1 cellular context compared by ENCODE assay signal in the genomic region with DNA sequence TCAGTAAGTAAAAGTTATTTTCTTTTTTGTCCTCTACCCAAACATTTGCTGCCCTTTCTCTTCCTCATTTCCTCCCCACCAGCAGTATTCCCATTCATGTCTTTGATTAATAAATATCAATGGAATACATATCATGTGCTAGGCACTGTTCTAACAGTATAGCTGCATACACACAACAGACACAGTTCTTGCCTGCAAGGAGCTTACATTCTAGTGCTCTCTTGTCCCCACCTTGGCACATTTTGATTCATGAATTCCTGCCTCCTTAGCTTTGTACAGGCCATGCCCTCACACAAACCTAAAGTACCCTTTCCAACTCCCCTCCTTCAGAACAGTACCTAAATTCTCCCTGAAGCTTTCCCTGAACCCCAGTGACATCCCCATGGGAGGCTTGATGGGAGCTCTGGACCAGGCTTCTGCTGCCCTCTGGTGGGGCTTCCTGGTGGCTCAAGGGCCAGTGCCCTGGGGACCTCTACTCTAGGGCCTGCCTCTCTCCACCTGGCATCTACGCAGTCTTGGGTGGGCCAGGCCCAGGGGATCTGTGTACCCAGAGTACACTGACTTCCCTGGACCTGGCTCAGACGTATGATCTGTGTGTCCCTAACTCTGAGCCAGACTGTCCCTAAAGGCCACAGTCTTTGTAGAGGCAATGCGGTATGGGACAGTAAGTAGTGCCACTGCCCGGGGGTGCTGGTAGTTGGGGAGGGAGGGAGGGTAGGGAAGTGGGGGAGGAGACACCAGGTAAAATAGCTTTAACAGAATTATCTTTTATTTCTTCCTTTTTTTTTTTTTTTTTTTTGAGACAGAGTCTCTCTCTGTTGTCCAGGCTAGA.
TF ChIP-seq lines count a peak whose summit lies in the region.

No MANE protein-coding gene starts in this region.

TF ChIP-seq in HEK293, 187 proteins besides CTCF, POLR2A, EP300 and RAD21 (continued from another document):
- TF ChIP-seq TRIM28 (IDR thresholded peaks at IDR 0.05; ENCODE audit: borderline replicate concordance, low read length) (peak; percentile 14; the same call in 1 of the 2 replicates), SCRT1 (tag by site-specific recombination; IDR thresholded peaks at IDR 0.05; ENCODE audit: borderline replicate concordance) (no peak), ZNF501 (tag by site-specific recombination; IDR thresholded peaks at IDR 0.05) (no peak), ZNF580 (tag by site-specific recombination; IDR thresholded peaks at IDR 0.05) (no peak), TCF7L2 (IDR thresholded peaks at IDR 0.05; ENCODE audit: borderline replicate concordance, low read depth, low read length) (no peak), ZNF324 (tag by site-specific recombination; IDR thresholded peaks at IDR 0.05) (no peak), REPIN1 (tag by site-specific recombination; IDR thresholded peaks at IDR 0.05; ENCODE audit: low read depth) (no peak), ZXDB (tag by site-specific recombination; IDR thresholded peaks at IDR 0.05) (no peak), ZNF416 (tag by site-specific recombination; IDR thresholded peaks at IDR 0.05) (no peak), YY2 (tag by site-specific recombination; IDR thresholded peaks at IDR 0.05) (no peak), ZNF654 (tag by site-specific recombination; IDR thresholded peaks at IDR 0.05; ENCODE audit: low read depth) (peak; percentile 60), ZNF266 (tag by site-specific recombination; IDR thresholded peaks at IDR 0.05; ENCODE audit: low read depth) (no peak)
- TF ChIP-seq, protein P1, sequence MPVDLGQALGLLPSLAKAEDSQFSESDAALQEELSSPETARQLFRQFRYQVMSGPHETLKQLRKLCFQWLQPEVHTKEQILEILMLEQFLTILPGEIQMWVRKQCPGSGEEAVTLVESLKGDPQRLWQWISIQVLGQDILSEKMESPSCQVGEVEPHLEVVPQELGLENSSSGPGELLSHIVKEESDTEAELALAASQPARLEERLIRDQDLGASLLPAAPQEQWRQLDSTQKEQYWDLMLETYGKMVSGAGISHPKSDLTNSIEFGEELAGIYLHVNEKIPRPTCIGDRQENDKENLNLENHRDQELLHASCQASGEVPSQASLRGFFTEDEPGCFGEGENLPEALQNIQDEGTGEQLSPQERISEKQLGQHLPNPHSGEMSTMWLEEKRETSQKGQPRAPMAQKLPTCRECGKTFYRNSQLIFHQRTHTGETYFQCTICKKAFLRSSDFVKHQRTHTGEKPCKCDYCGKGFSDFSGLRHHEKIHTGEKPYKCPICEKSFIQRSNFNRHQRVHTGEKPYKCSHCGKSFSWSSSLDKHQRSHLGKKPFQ (tag by site-specific recombination; IDR thresholded peaks at IDR 0.05): no peak
TF ChIP-seq in HEK293: peak in this region for 2.
